In the genomic region with DNA sequence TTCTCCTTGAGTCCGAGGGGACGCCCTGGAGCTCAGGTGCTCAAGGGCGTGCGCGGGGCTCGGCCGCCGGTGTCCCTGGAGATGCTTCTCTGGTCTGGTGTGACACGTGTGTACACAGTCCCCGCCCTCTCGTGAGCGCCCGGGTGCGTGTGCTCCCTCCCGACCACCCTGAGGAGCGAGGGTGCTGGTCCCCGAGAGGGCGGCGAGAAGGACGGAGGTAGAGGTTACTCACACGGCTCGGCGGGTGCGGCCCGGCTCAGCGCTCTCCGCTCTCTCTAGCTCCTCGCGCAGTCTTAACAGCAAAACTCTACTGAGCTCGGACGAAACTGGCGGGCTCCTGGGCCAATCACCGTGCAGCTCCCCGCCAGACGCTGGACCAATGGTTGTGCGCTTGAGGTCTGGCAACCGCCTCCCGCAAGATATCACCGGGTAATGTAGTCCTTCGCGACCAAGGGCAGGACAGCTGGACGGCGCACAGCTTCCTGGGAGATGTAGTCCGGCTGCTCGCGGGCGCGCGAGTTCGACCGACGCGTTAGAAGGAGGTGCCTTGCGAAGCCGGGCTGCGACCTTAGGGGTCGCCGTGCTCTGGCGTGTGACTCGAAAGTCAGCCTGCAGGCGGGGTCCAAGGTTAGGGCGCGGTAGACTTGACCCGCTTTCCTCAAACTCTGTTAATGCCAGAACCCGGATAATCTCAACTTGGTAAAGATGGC, we compare ENCODE assay signal across 8 cellular contexts. TPM values are rescaled to one million over a fixed set of nuclear protein-coding genes. Genes with fewer than 3 reads are reported as not detected.
DNase-seq lines count a peak whose midpoint lies in the region; ATAC-seq and TF ChIP-seq lines count a peak whose summit lies in the region.

TSS of gene SLC25A19 (minus strand) at position 312 of the 710 bp plus-strand sequence. CDS start 2,669 bp downstream, outside the sequence.

- peak within 1 kb of the TSS; percentile 87 for H3K4me3 ChIP-seq in mucosa of stomach (ENCODE audit: low read length)

- DNase-seq in DMS79 (lab: John Stamatoyannopoulos, UW) (peak; percentile 88), KBM-7 (peak; percentile 99), erythroblast (lab: John Stamatoyannopoulos, UW) (peak; percentile 99)
- DNase-seq in activated T-cell treated with anti-CD3 and anti-CD28 coated beads, Interleukin-2, amount 50 U/mL, for 24 hours, result peak; percentile 94
- peak; percentile 92 for DNase-seq in stimulated activated CD8-positive, alpha-beta memory T cell treated with anti-CD3 and anti-CD28 coated beads, Interleukin-7, amount 100 ng/mL, for 1 hour (ENCODE audit: low read depth in 2 of 2)

- H3K36me3 Mint-ChIP-seq in activated T-cell treated with anti-CD3 and anti-CD28 coated beads, Interleukin-2, amount 50 U/mL, for 24 hours (ENCODE audit: low read depth), result peaks cover 52% of the 10 kb centered on the region

- H3K4me3 Mint-ChIP-seq in activated T-cell treated with anti-CD3 and anti-CD28 coated beads, Interleukin-2, amount 50 U/mL, for 24 hours, result peak within 1 kb of the TSS; percentile 97

- H3K9me3 Mint-ChIP-seq in activated T-cell treated with anti-CD3 and anti-CD28 coated beads, Interleukin-2, amount 50 U/mL, for 24 hours, result no peaks in the 10 kb centered on the region

- in situ Hi-C loops in KBM-7 (cut with MboI; ENCODE audit: low pct_unique_long_range_greater_than_20kb, low sequenced_read_pairs), result no loop called here

- no peaks in the 10 kb centered on the region for H3K27me3 Mint-ChIP-seq in activated T-cell treated with anti-CD3 and anti-CD28 coated beads, Interleukin-2, amount 50 U/mL, for 24 hours

- no peaks in the 10 kb centered on the region for H3K27me3 ChIP-seq in mucosa of stomach (ENCODE audit: control insufficient read depth, insufficient read depth, low read length)

- ATAC-seq in GM21717 (IDR thresholded peaks at IDR 0.05; ENCODE audit: unreplicated experiment), result peak; percentile 77

- no peaks in the 10 kb centered on the region for H3K9me3 ChIP-seq in mucosa of stomach (ENCODE audit: control insufficient read depth, low read length)

- H3K4me1 Mint-ChIP-seq in activated T-cell treated with anti-CD3 and anti-CD28 coated beads, Interleukin-2, amount 50 U/mL, for 24 hours (ENCODE audit: low read depth), result peaks cover 39% of the 10 kb centered on the region

- peaks cover 5% of the 10 kb centered on the region for H3K4me1 ChIP-seq in mucosa of stomach (ENCODE audit: control insufficient read depth, insufficient read depth, low read length)

- peak within 1 kb of the TSS; percentile 89 for H3K9ac ChIP-seq in mucosa of stomach (ENCODE audit: low read length)

- TF ChIP-seq POLR2A in erythroblast (IDR thresholded peaks at IDR 0.05; ENCODE audit: low read length), result peak; percentile 92

- peaks cover 9% of the 10 kb centered on the region for H3K36me3 ChIP-seq in mucosa of stomach (ENCODE audit: control insufficient read depth, insufficient read depth, low read length)

- H3K27ac Mint-ChIP-seq in activated T-cell treated with anti-CD3 and anti-CD28 coated beads, Interleukin-2, amount 50 U/mL, for 24 hours, result peak within 1 kb of the TSS; percentile 100

TF ChIP-seq in PFSK-1, 5 proteins besides CTCF, POLR2A, EP300 and RAD21:
- TF ChIP-seq TAF1 (IDR thresholded peaks at IDR 0.05; ENCODE audit: borderline replicate concordance, insufficient read depth, low read length) (peak; percentile 63; the same call in 1 of the 2 replicates), FOXP2 (optimal IDR thresholded peaks at IDR 0.05; ENCODE audit: borderline replicate concordance, extremely low read depth, extremely low read length, insufficient read depth) (peak; percentile 77), POLR2AphosphoS5 (IDR thresholded peaks at IDR 0.05; ENCODE audit: low read depth, low read length) (peak; percentile 87), SIN3A (IDR thresholded peaks at IDR 0.05; ENCODE audit: borderline replicate concordance, insufficient read depth, low read length) (peak; percentile 35; the same call in 1 of the 2 replicates)
- TF ChIP-seq, protein P1, sequence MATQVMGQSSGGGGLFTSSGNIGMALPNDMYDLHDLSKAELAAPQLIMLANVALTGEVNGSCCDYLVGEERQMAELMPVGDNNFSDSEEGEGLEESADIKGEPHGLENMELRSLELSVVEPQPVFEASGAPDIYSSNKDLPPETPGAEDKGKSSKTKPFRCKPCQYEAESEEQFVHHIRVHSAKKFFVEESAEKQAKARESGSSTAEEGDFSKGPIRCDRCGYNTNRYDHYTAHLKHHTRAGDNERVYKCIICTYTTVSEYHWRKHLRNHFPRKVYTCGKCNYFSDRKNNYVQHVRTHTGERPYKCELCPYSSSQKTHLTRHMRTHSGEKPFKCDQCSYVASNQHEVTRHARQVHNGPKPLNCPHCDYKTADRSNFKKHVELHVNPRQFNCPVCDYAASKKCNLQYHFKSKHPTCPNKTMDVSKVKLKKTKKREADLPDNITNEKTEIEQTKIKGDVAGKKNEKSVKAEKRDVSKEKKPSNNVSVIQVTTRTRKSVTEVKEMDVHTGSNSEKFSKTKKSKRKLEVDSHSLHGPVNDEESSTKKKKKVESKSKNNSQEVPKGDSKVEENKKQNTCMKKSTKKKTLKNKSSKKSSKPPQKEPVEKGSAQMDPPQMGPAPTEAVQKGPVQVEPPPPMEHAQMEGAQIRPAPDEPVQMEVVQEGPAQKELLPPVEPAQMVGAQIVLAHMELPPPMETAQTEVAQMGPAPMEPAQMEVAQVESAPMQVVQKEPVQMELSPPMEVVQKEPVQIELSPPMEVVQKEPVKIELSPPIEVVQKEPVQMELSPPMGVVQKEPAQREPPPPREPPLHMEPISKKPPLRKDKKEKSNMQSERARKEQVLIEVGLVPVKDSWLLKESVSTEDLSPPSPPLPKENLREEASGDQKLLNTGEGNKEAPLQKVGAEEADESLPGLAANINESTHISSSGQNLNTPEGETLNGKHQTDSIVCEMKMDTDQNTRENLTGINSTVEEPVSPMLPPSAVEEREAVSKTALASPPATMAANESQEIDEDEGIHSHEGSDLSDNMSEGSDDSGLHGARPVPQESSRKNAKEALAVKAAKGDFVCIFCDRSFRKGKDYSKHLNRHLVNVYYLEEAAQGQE (IDR thresholded peaks at IDR 0.05; ENCODE audit: insufficient read depth in 1 of 2, low read depth in 2 of 2, low read length in 2 of 2), result no peak

RNA-seq across cellular contexts. Expression of gene SLC25A19, which starts in this region (rescaled TPM):
- polyA plus RNA-seq in PFSK-1 (2012; ENCODE audit: insufficient read length, low read depth), result 42.6 TPM

Comparison
In these comparisons a context has a peak if more than half of its experiments do, and no peak if none do; other contexts are left out.
1. Peak in every context shown above with its lines: DNase-seq, ATAC-seq and H3K4me3 ChIP-seq.